Comparison of ENCODE assay signal across 22 cellular contexts in the genomic region with DNA sequence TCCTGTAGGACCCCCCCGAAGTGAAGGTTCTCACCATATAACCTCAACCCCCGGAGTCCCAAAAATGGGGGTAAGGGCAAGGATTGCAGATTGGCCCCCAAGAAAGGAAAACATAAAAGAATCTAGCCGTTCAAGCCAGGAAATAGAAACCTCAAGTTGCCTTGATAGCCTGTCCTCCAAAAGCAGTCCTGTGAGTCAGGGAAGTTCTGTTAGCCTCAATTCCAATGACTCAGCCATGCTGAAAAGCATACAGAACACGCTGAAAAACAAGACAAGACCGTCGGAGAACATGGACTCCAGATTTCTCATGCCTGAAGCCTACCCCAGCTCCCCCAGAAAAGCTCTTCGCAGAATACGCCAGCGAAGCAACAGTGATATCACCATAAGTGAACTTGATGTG.
A peak's percentile ranks its signal among the peaks of the same experiment; 100 is the strongest.
DNase-seq lines count a peak whose midpoint lies in the region; ATAC-seq and TF ChIP-seq lines count a peak whose summit lies in the region.
"Had no signal": no experiment of that assay in that cellular context is flagged by ENCODE, and none has a peak within 500 bp of the region (broad histone marks: within the 10 kb centered on the region; RNA-seq: fewer than 3 reads in every experiment).

No MANE protein-coding gene starts in this region.

- no peak overlapping the region for H4K91ac ChIP-seq in H9 (ENCODE audit: insufficient read length, low read depth, low read length)

- WGBS in mammary epithelial cell (ENCODE audit: low coverage, missing lambda C conversion rate): 99% methylated on average over 9 of the region's 9 CpGs
- no CpG with 5 or more reads among the region's 9 CpGs for WGBS in H9 (ENCODE audit: extremely low coverage, insufficient read length, low lambda C conversion rate)

- H4K5ac ChIP-seq in H9 (ENCODE audit: insufficient read length, low read depth, low read length): no peak overlapping the region

- H3K79me2 ChIP-seq in mammary epithelial cell (ENCODE audit: insufficient read depth, low read length) (peaks cover 14% of the 10 kb centered on the region), H9 (ENCODE audit: insufficient read depth, low read length) (no peaks in the 10 kb centered on the region)

- no peak overlapping the region for H3K4me3 Mint-ChIP-seq in H9
- H3K4me3 Mint-ChIP-seq: activated CD4-positive, alpha-beta T cell treated with anti-CD3 and anti-CD28 coated beads, Interleukin-2, amount 10 ng/mL, durations not matched to agents 24 days and 14 days; central memory CD8-positive, alpha-beta T cell; type B pancreatic cell had no signal

- peak overlapping the region in 1 of 3 experiments; percentile 80; a peak in 2 of 7 replicates for H3K27ac Mint-ChIP-seq in H9
- H3K27ac Mint-ChIP-seq: activated CD4-positive, alpha-beta T cell treated with anti-CD3 and anti-CD28 coated beads, Interleukin-2, amount 10 ng/mL, durations not matched to agents 24 days and 14 days; type B pancreatic cell had no signal

- H3K27me3 ChIP-seq in mammary epithelial cell (ENCODE audit: insufficient read depth, low read length) (no peaks in the 10 kb centered on the region), H9 (ENCODE audit: insufficient read depth, low read length) (no peaks in the 10 kb centered on the region)
- H3K27me3 ChIP-seq: heart left ventricle, neutrophil had no signal

- in situ Hi-C loops in mammary epithelial cell (cut with MboI; ENCODE audit: low sequenced_read_pairs in 2 of 2): no loop called here

- H3K9ac ChIP-seq in mammary epithelial cell (ENCODE audit: insufficient read depth, low read length) (no peak overlapping the region), H9 (ENCODE audit: extremely low read depth, insufficient read length, low read length) (no peak overlapping the region)

- H3K4me2 ChIP-seq in mammary epithelial cell (ENCODE audit: insufficient read depth, low read depth, low read length) (no peak overlapping the region), H9 (ENCODE audit: insufficient read depth, insufficient read length, low read length) (no peak overlapping the region)

- no peak overlapping the region for H2BK15ac ChIP-seq in H9 (ENCODE audit: low read depth, low read length)

- dilution Hi-C loops in mammary epithelial cell (cut with HindIII; ENCODE audit: low sequenced_read_pairs): no loop called here

- H3K56ac ChIP-seq in H9 (ENCODE audit: insufficient read length, low read depth, low read length): no peak overlapping the region

- H3K23ac ChIP-seq in H9 (ENCODE audit: insufficient read length, low read depth, low read length): no peak overlapping the region

- H3K4me1 Mint-ChIP-seq in H9: peaks cover 29 to 38% of the 10 kb centered on the region in 2 experiments

- H3K4me1 ChIP-seq in mammary epithelial cell (ENCODE audit: insufficient read depth, low read length) (peaks cover 11% of the 10 kb centered on the region), H9 (ENCODE audit: insufficient read depth, low read length) (peaks cover 6% of the 10 kb centered on the region; the same call in 1 of the 2 replicates)

- no peak overlapping the region for H3K4ac ChIP-seq in H9 (ENCODE audit: low read depth, low read length)

- H3K9me3 ChIP-seq in mammary epithelial cell (replicated peaks; ENCODE audit: insufficient read depth, low read length) (no peaks in the 10 kb centered on the region), H9 (ENCODE audit: control insufficient read depth, low read depth, low read length) (no peaks in the 10 kb centered on the region)
- H3K9me3 ChIP-seq: heart left ventricle, neutrophil had no signal

- DNase-seq in AG09309 (ENCODE audit: low read depth) (peak; percentile 41), M059J (ENCODE audit: low read depth) (peak; percentile 86), mammary epithelial cell (no peak), kidney tubule cell (ENCODE audit: low spot score) (peak; percentile 9), iPS-NIHi7 (ENCODE audit: extremely low spot score) (no peak), H9 (no peak)
- DNase-seq: activated CD4-positive, alpha-beta T cell treated with anti-CD3 and anti-CD28 coated beads, Interleukin-2, amount 10 ng/mL, durations not matched to agents 24 days and 14 days; activated naive CD4-positive, alpha-beta T cell treated with anti-CD3 and anti-CD28 coated beads, Interleukin-2, amount 50 U/mL, for 16 hours; heart left ventricle; kidney; midbrain; NCI-H1694; NCI-H446 treated with DMSO at 0.1 percent for 48 hours; SIG-M5; small intestine had no signal

- H3K9me3 Mint-ChIP-seq in H9: no peaks in the 10 kb centered on the region
- H3K9me3 Mint-ChIP-seq: activated CD4-positive, alpha-beta T cell treated with anti-CD3 and anti-CD28 coated beads, Interleukin-2, amount 10 ng/mL, durations not matched to agents 24 days and 14 days; central memory CD8-positive, alpha-beta T cell; type B pancreatic cell had no signal

- H3K36me3 Mint-ChIP-seq in H9 (ENCODE audit: insufficient read depth in 1 of 3, low read depth in 3 of 3): peaks cover 5 to 9% (median 6%) of the 10 kb centered on the region in 3 experiments; a peak in 4 of 7 replicates
- H3K36me3 Mint-ChIP-seq: type B pancreatic cell had no signal

- ATAC-seq in HG02571 (IDR thresholded peaks at IDR 0.05; ENCODE audit: unreplicated experiment) (no peak), GM18870 (IDR thresholded peaks at IDR 0.05; ENCODE audit: unreplicated experiment) (no peak)
- ATAC-seq: heart left ventricle had no signal

- no peaks in the 10 kb centered on the region for H3K27me3 Mint-ChIP-seq in H9 (ENCODE audit: low read depth)
- H3K27me3 Mint-ChIP-seq: activated CD4-positive, alpha-beta T cell treated with anti-CD3 and anti-CD28 coated beads, Interleukin-2, amount 10 ng/mL, durations not matched to agents 24 days and 14 days; central memory CD8-positive, alpha-beta T cell had no signal

- peaks cover 2% of the 10 kb centered on the region for H3K79me1 ChIP-seq in H9 (ENCODE audit: insufficient read depth, low read depth, low read length, poor library complexity, severe bottlenecking)

- H2BK5ac ChIP-seq in H9 (ENCODE audit: insufficient read length, low read length): no peak overlapping the region

- H2BK20ac ChIP-seq in H9 (ENCODE audit: low read depth, low read length, poor library complexity, severe bottlenecking): no peak overlapping the region

- H3K23me2 ChIP-seq in H9 (ENCODE audit: insufficient read length, low read depth, low read length, poor library complexity, severe bottlenecking): no peaks in the 10 kb centered on the region

- no peak overlapping the region for H4K8ac ChIP-seq in H9 (replicated peaks; ENCODE audit: insufficient read length, low read depth, low read length)

- no peak overlapping the region for H3T11ph ChIP-seq in H9 (ENCODE audit: low read length)

- no peak overlapping the region for H2AK5ac ChIP-seq in H9 (ENCODE audit: insufficient read length, low read length)

- TSS peak; percentile 54 for BruUV-seq in mammary epithelial cell (replicated peaks; lab: Mats Ljungman, UMichigan)

- CTCF ChIA-PET in mammary epithelial cell (lab: Charles Lee; ENCODE audit: low non-redundant PET): no interaction called here

- H3K27ac ChIP-seq in mammary epithelial cell (ENCODE audit: insufficient read depth, low read depth, low read length) (no peak overlapping the region), H9 (ENCODE audit: insufficient read length, low read depth, low read length) (no peak overlapping the region)
- H3K27ac ChIP-seq: epithelial cell of prostate, heart left ventricle, HL-60, neutrophil had no signal

- no peak overlapping the region for H3K4me3 ChIP-seq in AG09309 (ENCODE audit: control insufficient read depth, low read depth, low read length)
- no peak overlapping the region for H3K4me3 ChIP-seq in mammary epithelial cell (replicated peaks in 1 of 3; ENCODE audit: insufficient read depth in 1 of 3, low read depth in 2 of 3, low read length in 3 of 3)
- H3K4me3 ChIP-seq: heart left ventricle had no signal

- no peak overlapping the region for H2BK12ac ChIP-seq in H9 (ENCODE audit: insufficient read length, low read depth, low read length)

- H3K36me3 ChIP-seq in mammary epithelial cell (ENCODE audit: insufficient read depth, low read length): no peaks in the 10 kb centered on the region
- H3K36me3 ChIP-seq: heart left ventricle, neutrophil had no signal

- no peak overlapping the region for H2BK120ac ChIP-seq in H9 (ENCODE audit: low read depth, low read length, poor library complexity, severe bottlenecking)

- H4K20me1 ChIP-seq in mammary epithelial cell (ENCODE audit: insufficient read depth, low read length): peaks cover 2% of the 10 kb centered on the region
- H4K20me1 ChIP-seq in H9 (ENCODE audit: control insufficient read depth, insufficient read depth, insufficient read length): no peaks in the 10 kb centered on the region

- intact Hi-C loops in mammary epithelial cell (cut with micrococcal nuclease): loop anchor here (2.0 kb wide), 1 partner anchor 265 kb away; no protein-coding TSS in a partner anchor

- no peak overlapping the region for H3K14ac ChIP-seq in H9 (ENCODE audit: insufficient read depth, low read length)

- TF ChIP-seq CTCF in AG09309 (IDR thresholded peaks at IDR 0.05; ENCODE audit: control insufficient read depth, insufficient read depth, low read depth, low read length, missing control alignments) (no peak), mammary epithelial cell (conservative IDR thresholded peaks at IDR 0.05 in 1 of 2, IDR thresholded peaks at IDR 0.05 in 1 of 2; ENCODE audit: extremely low read depth in 1 of 2, insufficient read depth in 1 of 2, low read depth in 1 of 2, low read length in 2 of 2) (no peak), H9 (conservative IDR thresholded peaks at IDR 0.05) (no peak)

- no peak overlapping the region for H3K18ac ChIP-seq in H9 (ENCODE audit: insufficient read length, low read depth, low read length)

- no peak overlapping the region for H2AFZ ChIP-seq in mammary epithelial cell (ENCODE audit: low read depth, low read length)
- H2AFZ ChIP-seq in H9 (ENCODE audit: low read length): no peak overlapping the region

Comparison
In these comparisons a context has a peak if more than half of its experiments do, and no peak if none do; other contexts are left out.
1. DNase-seq: peak in AG09309 (single experiment), M059J (single experiment) and kidney tubule cell (single experiment); none in mammary epithelial cell (single experiment), iPS-NIHi7 (single experiment) and H9 (single experiment).